ENCODE assay signal across 12 cellular contexts in genomic region chr1:21323091-21323490, GRCh38. TPM values are rescaled to one million over a fixed set of nuclear protein-coding genes. Genes with fewer than 3 reads are reported as not detected.
DNase-seq lines count a peak whose midpoint lies in the region; ATAC-seq and TF ChIP-seq lines count a peak whose summit lies in the region.
"Had no signal": no experiment of that assay in that cellular context is flagged by ENCODE, and none has a peak within 500 bp of the region (broad histone marks: within the 10 kb centered on the region; RNA-seq: fewer than 3 reads in every experiment).

No MANE protein-coding gene starts in this region.

- 68 to 73% methylated on average over 7 of the region's 7 CpGs for WGBS in sigmoid colon, 2 donors

- H3K4me1 Mint-ChIP-seq in T-cell = peaks cover 69 to 86% (median 78%) of the 10 kb centered on the region in 3 donors

- H3K9me3 ChIP-seq in sigmoid colon (no peaks in the 10 kb centered on the region), OCI-LY7 (ENCODE audit: low read length) (no peaks in the 10 kb centered on the region)
- H3K9me3 ChIP-seq: HAP-1 had no signal

- POLR2A ChIA-PET in T-cell (lab: Charles Lee) = no interaction called here
- POLR2A ChIA-PET in OCI-LY7 (lab: Charles Lee) = interaction anchor here (0.5 to 3.5 kb wide), 4 partner anchors 11 to 29 kb away, joined by 3 to 26 read pairs (median 4); no protein-coding TSS in a partner anchor

- no peak for TF ChIP-seq EP300 in sigmoid colon (IDR thresholded peaks at IDR 0.05)

- no peaks in the 10 kb centered on the region for H4K20me1 ChIP-seq in OCI-LY7 (ENCODE audit: insufficient read depth, low read length)

- DNase-seq in ELR (ENCODE audit: low read depth) (peak; percentile 38), T-cell (no peak), fibroblast of peridontal ligament (ENCODE audit: extremely low read depth) (peak; percentile 39), sigmoid colon (no peak), OCI-LY7 (ENCODE audit: low spot score) (no peak), NCI-H1092 treated with DMSO at 0.1 percent for 48 hours (lab: John Stamatoyannopoulos, UW) (no peak), pons (ENCODE audit: low spot score) (no peak)
- DNase-seq: cortex of kidney, NCI-H1048, nucleus accumbens had no signal

- H3K36me3 ChIP-seq in sigmoid colon (no peaks in the 10 kb centered on the region), OCI-LY7 (ENCODE audit: insufficient read depth, low read length) (no peaks in the 10 kb centered on the region)
- H3K36me3 ChIP-seq: HAP-1 had no signal

- H3K27me3 ChIP-seq in sigmoid colon = no peaks in the 10 kb centered on the region

- peaks cover 14% of the 10 kb centered on the region for H3K36me3 Mint-ChIP-seq in T-cell

- H3K27me3 Mint-ChIP-seq in T-cell = no peaks in the 10 kb centered on the region

- BruUV-seq in OCI-LY7 (replicated peaks; lab: Mats Ljungman, UMichigan) = no TSS peak

- TF ChIP-seq POLR2A in sigmoid colon (IDR thresholded peaks at IDR 0.05) = no peak

- no peaks in the 10 kb centered on the region for H3K79me2 ChIP-seq in OCI-LY7 (ENCODE audit: insufficient read depth, low read depth, low read length)

- H3K9me2 ChIP-seq in OCI-LY7 (ENCODE audit: insufficient read depth, low read length) = no peaks in the 10 kb centered on the region

- no peak overlapping the region for H3K4me2 ChIP-seq in OCI-LY7 (ENCODE audit: low read length)

- peak overlapping the region; percentile 67 to 88 for H3K27ac Mint-ChIP-seq in T-cell

- H3K9me3 Mint-ChIP-seq in T-cell = no peaks in the 10 kb centered on the region

- H3K4me1 ChIP-seq in sigmoid colon (peaks cover 0 to 100% (median 100%) of the 10 kb centered on the region in 4 donors), OCI-LY7 (ENCODE audit: insufficient read depth, low read length, poor library complexity, severe bottlenecking) (peaks cover 31% of the 10 kb centered on the region)

- H3K27ac ChIP-seq in sigmoid colon (peak overlapping the region; percentile 83 to 96 (median 91)), OCI-LY7 (ENCODE audit: low read depth, low read length, poor library complexity, severe bottlenecking) (no peak overlapping the region)

- CTCF ChIA-PET in T-cell (lab: Charles Lee) (no interaction called here), OCI-LY7 (lab: Charles Lee; ENCODE audit: unreplicated experiment) (no interaction called here)

- ATAC-seq in T-cell (replicated peaks in 1 of 4) (no peak), GM19397 (IDR thresholded peaks at IDR 0.05; ENCODE audit: unreplicated experiment) (no peak)

- H2AFZ ChIP-seq in OCI-LY7 (ENCODE audit: low read length) = no peak overlapping the region

- intact Hi-C loops in sigmoid colon (cut with DNase I) (no loop called here), OCI-LY7 (cut with micrococcal nuclease; ENCODE audit: unreplicated experiment) (no loop called here)

- H3K4me3 ChIP-seq in sigmoid colon (no peak overlapping the region), OCI-LY7 (ENCODE audit: low read depth, low read length, poor library complexity, severe bottlenecking) (no peak overlapping the region)
- H3K4me3 ChIP-seq: HAP-1 had no signal

- H3K4me3 Mint-ChIP-seq in T-cell = peak overlapping the region in 1 of 3 donors; percentile 83

- no peak for TF ChIP-seq CTCF in sigmoid colon (IDR thresholded peaks at IDR 0.05)
- TF ChIP-seq CTCF in OCI-LY7 (conservative IDR thresholded peaks at IDR 0.05; ENCODE audit: low read length) = no peak

RNA-seq across cellular contexts. Expression of gene ECE1, which starts 32.8 kb away (rescaled TPM):
- 10 to 100 TPM; 81.0 to 94.5 (median 87.1) TPM for total RNA-seq in T-cell
- 100 to 1,000 TPM in 1 of 4 donors, 10 to 100 TPM in 3; 62.9 to 112 (median 80.8) TPM for total RNA-seq in sigmoid colon
- 10 to 100 TPM; 10.2 to 73.8 (median 13.6) TPM for polyA plus RNA-seq in sigmoid colon
- total RNA-seq in OCI-LY7 (2014; rRNA removed; shearing (Covaris generic)) = 13.5 and 20.0 TPM in 2 replicates
- 25.3 and 32.8 TPM in 2 replicates for total RNA-seq in OCI-LY7 (2022)

Comparison
In these comparisons a context has a peak if more than half of its experiments do, and no peak if none do; other contexts are left out.
1. DNase-seq: peak in ELR (single experiment) and fibroblast of peridontal ligament (single experiment); none in T-cell (0 of 34), sigmoid colon (single experiment), OCI-LY7 (single experiment), NCI-H1092 treated with DMSO at 0.1 percent for 48 hours (single experiment) and pons (single experiment).